33 cellular contexts compared by ENCODE assay signal in the genomic region with DNA sequence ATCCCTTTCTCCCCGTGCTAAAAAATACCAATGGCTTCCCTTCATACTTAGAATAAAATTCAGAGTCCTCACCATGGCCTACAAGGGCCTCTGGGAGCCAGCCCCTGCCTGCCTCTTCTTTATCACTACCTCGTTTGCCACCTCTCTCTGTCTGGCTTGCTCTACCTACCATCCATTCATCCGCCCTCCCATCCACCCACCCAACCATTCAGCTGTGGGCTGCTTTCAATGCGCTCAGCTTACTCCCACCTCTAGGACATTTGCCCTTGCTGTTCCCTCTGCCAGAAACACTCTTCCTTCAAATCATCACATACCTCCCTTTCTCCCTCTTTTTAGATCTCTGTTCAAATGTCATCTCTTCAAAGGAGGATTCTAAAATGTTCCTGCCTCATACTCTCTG. TPM values are rescaled to one million over a fixed set of nuclear protein-coding genes. Genes with fewer than 3 reads are reported as not detected.
"Had no signal": no experiment of that assay in that cellular context is flagged by ENCODE, and none has a peak within 500 bp of the region (broad histone marks: within the 10 kb centered on the region; RNA-seq: fewer than 3 reads in every experiment).

No MANE protein-coding gene starts in this region.

- H3K4me3 ChIP-seq: adrenal gland, body of pancreas, colonic mucosa, dorsolateral prefrontal cortex, esophagus muscularis mucosa, gastrocnemius medialis, heart left ventricle had no signal

- ATAC-seq: activated CD4-positive, alpha-beta T cell treated with anti-CD3 and anti-CD28 coated beads for 36 hours; activated CD8-positive, alpha-beta memory T cell treated with anti-CD3 and anti-CD28 coated beads, Interleukin-2, amount 10 ng/mL, durations not matched to agents 7 days and 5 days; activated CD8-positive, alpha-beta T cell treated with anti-CD3 and anti-CD28 coated beads, Interleukin-2, amount 10 ng/mL, durations not matched to agents 7 days and 5 days; activated naive CD8-positive, alpha-beta T cell treated with anti-CD3 and anti-CD28 coated beads, Interleukin-2, amount 50 U/mL, for 24 hours; body of pancreas; foreskin keratinocyte; gastrocnemius medialis; heart left ventricle had no signal

- H3K4me1 ChIP-seq: adrenal gland, body of pancreas, colonic mucosa, foreskin keratinocyte, gastrocnemius medialis had no signal

- H3K36me3 Mint-ChIP-seq: activated CD4-positive, alpha-beta memory T cell treated with anti-CD3 and anti-CD28 coated beads for 36 hours; activated naive CD8-positive, alpha-beta T cell treated with anti-CD3 and anti-CD28 coated beads for 36 hours had no signal

- H3K27ac Mint-ChIP-seq: activated CD4-positive, alpha-beta memory T cell treated with anti-CD3 and anti-CD28 coated beads for 36 hours; activated CD4-positive, alpha-beta T cell treated with anti-CD3 and anti-CD28 coated beads for 36 hours; activated CD4-positive, alpha-beta T cell treated with anti-CD3 and anti-CD28 coated beads, Interleukin-2, amount 10 ng/mL, durations not matched to agents 24 days and 14 days; activated CD8-positive, alpha-beta memory T cell treated with anti-CD3 and anti-CD28 coated beads, Interleukin-2, amount 10 ng/mL, durations not matched to agents 7 days and 5 days; activated CD8-positive, alpha-beta T cell treated with anti-CD3 and anti-CD28 coated beads, Interleukin-2, amount 10 ng/mL, durations not matched to agents 7 days and 5 days; activated naive CD4-positive, alpha-beta T cell treated with anti-CD3 and anti-CD28 coated beads for 36 hours; activated naive CD4-positive, alpha-beta T cell treated with anti-CD3 and anti-CD28 coated beads, Interleukin-2, amount 50 U/mL, for 24 hours; activated naive CD8-positive, alpha-beta T cell treated with anti-CD3 and anti-CD28 coated beads for 36 hours; activated naive CD8-positive, alpha-beta T cell treated with anti-CD3 and anti-CD28 coated beads, Interleukin-2, amount 50 U/mL, for 24 hours; activated T-helper 1 cell treated with anti-CD3 and anti-CD28 coated beads, Interleukin-12 subunit alpha, Interleukin-12 subunit beta, Interleukin-2, Interleukin-4 antibody, amounts not matched to agents 30 ng/mL and 10 ng/mL and 1 ng/mL, durations not matched to agents 14 hours and 24 hours and 36 hours; activated T-helper 2 cell treated with anti-CD3 and anti-CD28 coated beads, Interferon-gamma antibody, Interleukin-2, Interleukin-4, amounts not matched to agents 10 μg/mL and 5 μg/mL and 100 μg/mL, durations not matched to agents 14 hours and 24 hours and 36 hours; dendritic cell treated with granulocyte-macrophage colony-stimulating factor and Interleukin-4, amounts not matched to agents 40 ng/mL and 50 ng/mL, for 4 days had no signal

- H3K4me1 Mint-ChIP-seq: activated CD4-positive, alpha-beta T cell treated with anti-CD3 and anti-CD28 coated beads for 36 hours; activated CD4-positive, alpha-beta T cell treated with anti-CD3 and anti-CD28 coated beads, Interleukin-2, amount 10 ng/mL, durations not matched to agents 24 days and 14 days; activated CD8-positive, alpha-beta memory T cell treated with anti-CD3 and anti-CD28 coated beads, Interleukin-2, amount 10 ng/mL, durations not matched to agents 7 days and 5 days; activated naive CD4-positive, alpha-beta T cell treated with anti-CD3 and anti-CD28 coated beads, Interleukin-2, amount 50 U/mL, for 24 hours; activated naive CD8-positive, alpha-beta T cell treated with anti-CD3 and anti-CD28 coated beads for 36 hours; activated naive CD8-positive, alpha-beta T cell treated with anti-CD3 and anti-CD28 coated beads, Interleukin-2, amount 50 U/mL, for 24 hours had no signal

- H3K27me3 Mint-ChIP-seq: activated CD4-positive, alpha-beta memory T cell treated with anti-CD3 and anti-CD28 coated beads for 36 hours; activated naive CD4-positive, alpha-beta T cell treated with anti-CD3 and anti-CD28 coated beads, Interleukin-2, amount 50 U/mL, for 24 hours had no signal

- H3K27me3 ChIP-seq: adrenal gland, body of pancreas, colonic mucosa had no signal

- H3K27ac ChIP-seq: adrenal gland, body of pancreas, colonic mucosa, esophagus muscularis mucosa, foreskin keratinocyte, gastrocnemius medialis, heart left ventricle had no signal

- H3K36me3 ChIP-seq: adrenal gland, colonic mucosa, esophagus muscularis mucosa, gastrocnemius medialis, heart left ventricle had no signal

- H3K4me3 Mint-ChIP-seq: activated CD4-positive, alpha-beta memory T cell treated with anti-CD3 and anti-CD28 coated beads for 36 hours; activated CD4-positive, alpha-beta T cell treated with anti-CD3 and anti-CD28 coated beads for 36 hours; activated CD4-positive, alpha-beta T cell treated with anti-CD3 and anti-CD28 coated beads, Interleukin-2, amount 10 ng/mL, durations not matched to agents 24 days and 14 days; activated CD8-positive, alpha-beta memory T cell treated with anti-CD3 and anti-CD28 coated beads, Interleukin-2, amount 10 ng/mL, durations not matched to agents 7 days and 5 days; activated CD8-positive, alpha-beta T cell treated with anti-CD3 and anti-CD28 coated beads, Interleukin-2, amount 10 ng/mL, durations not matched to agents 7 days and 5 days; activated naive CD4-positive, alpha-beta T cell treated with anti-CD3 and anti-CD28 coated beads for 36 hours; activated naive CD4-positive, alpha-beta T cell treated with anti-CD3 and anti-CD28 coated beads, Interleukin-2, amount 50 U/mL, for 24 hours; activated naive CD8-positive, alpha-beta T cell treated with anti-CD3 and anti-CD28 coated beads for 36 hours; activated naive CD8-positive, alpha-beta T cell treated with anti-CD3 and anti-CD28 coated beads, Interleukin-2, amount 50 U/mL, for 24 hours; activated T-helper 1 cell treated with anti-CD3 and anti-CD28 coated beads, Interleukin-12 subunit alpha, Interleukin-12 subunit beta, Interleukin-2, Interleukin-4 antibody, amounts not matched to agents 30 ng/mL and 10 ng/mL and 1 ng/mL, durations not matched to agents 14 hours and 24 hours and 36 hours; dendritic cell treated with granulocyte-macrophage colony-stimulating factor and Interleukin-4, amounts not matched to agents 40 ng/mL and 50 ng/mL, for 4 days had no signal

- H3K9me3 Mint-ChIP-seq: activated CD4-positive, alpha-beta T cell treated with anti-CD3 and anti-CD28 coated beads, Interleukin-2, amount 10 ng/mL, durations not matched to agents 24 days and 14 days; activated naive CD4-positive, alpha-beta T cell treated with anti-CD3 and anti-CD28 coated beads, Interleukin-2, amount 50 U/mL, for 24 hours; activated naive CD8-positive, alpha-beta T cell treated with anti-CD3 and anti-CD28 coated beads for 36 hours; activated T-helper 1 cell treated with anti-CD3 and anti-CD28 coated beads, Interleukin-12 subunit alpha, Interleukin-12 subunit beta, Interleukin-2, Interleukin-4 antibody, amounts not matched to agents 30 ng/mL and 10 ng/mL and 1 ng/mL, durations not matched to agents 14 hours and 24 hours and 36 hours had no signal

- H3K9me3 ChIP-seq: adrenal gland, body of pancreas, colonic mucosa, gastrocnemius medialis had no signal

- DNase-seq: activated CD4-positive, alpha-beta memory T cell treated with anti-CD3 and anti-CD28 coated beads for 36 hours; activated CD4-positive, alpha-beta T cell treated with anti-CD3 and anti-CD28 coated beads for 36 hours; activated CD4-positive, alpha-beta T cell treated with anti-CD3 and anti-CD28 coated beads, Interleukin-2, amount 10 ng/mL, durations not matched to agents 24 days and 14 days; activated CD4-positive, CD25-positive, alpha-beta regulatory T cell; activated CD8-positive, alpha-beta memory T cell treated with anti-CD3 and anti-CD28 coated beads, Interleukin-2, amount 10 ng/mL, durations not matched to agents 7 days and 5 days; activated CD8-positive, alpha-beta memory T cell treated with anti-CD3 and anti-CD28 coated beads, Interleukin-2, amount 50 U/mL, for 4 hours; activated CD8-positive, alpha-beta T cell treated with anti-CD3 and anti-CD28 coated beads, Interleukin-2, amount 10 ng/mL, durations not matched to agents 7 days and 5 days; activated effector memory CD4-positive, alpha-beta T cell treated with anti-CD3 and anti-CD28 coated beads, Interleukin-2, amount 50 U/mL, for 16 hours; activated naive CD4-positive, alpha-beta T cell treated with anti-CD3 and anti-CD28 coated beads for 36 hours; activated naive CD8-positive, alpha-beta T cell treated with anti-CD3 and anti-CD28 coated beads for 36 hours; activated naive CD8-positive, alpha-beta T cell treated with anti-CD3 and anti-CD28 coated beads, Interleukin-2, amount 50 U/mL, for 24 hours; activated T-cell treated with anti-CD3 and anti-CD28 coated beads, Interleukin-2, amount 50 U/mL, for 1 hour; activated T-cell treated with anti-CD3 and anti-CD28 coated beads, Interleukin-2, amount 50 U/mL, for 48 hours; adrenal gland; amygdala; body of pancreas; caudate nucleus; colonic mucosa; effector memory CD4-positive, alpha-beta T cell; erythroblast; foreskin keratinocyte; gastrocnemius medialis; glutamatergic neuron; T-helper 2 cell had no signal

RNA-seq across cellular contexts. Expression of a gene that starts 44.4 kb away (rescaled TPM):
- total RNA-seq: activated CD4-positive, alpha-beta T cell treated with anti-CD3 and anti-CD28 coated beads, Interleukin-2, amount 10 ng/mL, durations not matched to agents 24 days and 14 days; activated T-helper 1 cell treated with anti-CD3 and anti-CD28 coated beads, Interleukin-12 subunit alpha, Interleukin-12 subunit beta, Interleukin-2, Interleukin-4 antibody, amounts not matched to agents 30 ng/mL and 10 ng/mL and 1 ng/mL, durations not matched to agents 14 hours and 24 hours and 36 hours; activated T-helper 2 cell treated with anti-CD3 and anti-CD28 coated beads, Interferon-gamma antibody, Interleukin-2, Interleukin-4, amounts not matched to agents 10 μg/mL and 5 μg/mL and 100 μg/mL, durations not matched to agents 14 hours and 24 hours and 36 hours; gastrocnemius medialis had no signal

RNA-seq across cellular contexts. Expression of a gene that starts 45.8 kb away (rescaled TPM):
- total RNA-seq: activated CD4-positive, alpha-beta T cell treated with anti-CD3 and anti-CD28 coated beads, Interleukin-2, amount 10 ng/mL, durations not matched to agents 24 days and 14 days; activated CD8-positive, alpha-beta memory T cell treated with anti-CD3 and anti-CD28 coated beads for 36 hours; activated naive CD8-positive, alpha-beta T cell treated with anti-CD3 and anti-CD28 coated beads for 36 hours; activated T-helper 1 cell treated with anti-CD3 and anti-CD28 coated beads, Interleukin-12 subunit alpha, Interleukin-12 subunit beta, Interleukin-2, Interleukin-4 antibody, amounts not matched to agents 30 ng/mL and 10 ng/mL and 1 ng/mL, durations not matched to agents 14 hours and 24 hours and 36 hours; body of pancreas; esophagus muscularis mucosa; foreskin keratinocyte; T-helper 1 cell treated with Interleukin-12 subunit alpha and Interleukin-12 subunit beta and Interleukin-4 antibody, amounts not matched to agents 30 ng/mL and 1 ng/mL, for 36 hours had no signal
